ENCODE assay signal across 1 cellular context in the genomic region with DNA sequence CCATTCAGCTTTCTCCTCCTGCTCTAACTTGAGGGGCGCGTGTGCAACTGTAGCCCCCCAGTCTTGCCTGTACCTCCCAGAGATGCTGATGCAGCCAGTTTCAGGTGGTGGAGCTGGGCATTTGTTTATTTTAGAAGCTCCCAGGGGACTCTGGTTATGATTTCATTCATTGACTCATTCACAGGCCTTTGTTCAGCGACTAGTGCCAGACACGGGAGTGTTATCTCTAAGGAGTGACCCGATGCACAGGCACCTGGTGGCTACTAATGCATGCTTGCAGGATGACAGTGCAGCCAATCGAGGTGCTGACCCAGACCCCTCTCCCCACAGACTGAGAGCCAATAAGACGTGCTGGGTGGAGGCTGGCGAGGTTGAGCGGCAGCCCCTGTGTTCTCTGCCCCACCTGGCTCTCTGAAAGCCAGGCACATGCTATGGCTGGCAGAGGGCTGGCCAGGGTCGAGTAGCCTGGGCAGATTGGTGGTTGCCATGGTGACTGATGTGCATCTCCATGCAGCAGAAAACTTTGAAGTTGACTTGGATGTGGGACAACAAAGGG.
TF ChIP-seq lines count a peak whose summit lies in the region.

No MANE protein-coding gene starts in this region.

TF ChIP-seq in HepG2, 621 proteins besides CTCF, POLR2A, EP300 and RAD21:
- no peak for TF ChIP-seq SIX4 (CRISPR knock-in tag; IDR thresholded peaks at IDR 0.05)
- TF ChIP-seq RFX1 (IDR thresholded peaks at IDR 0.05), result 0 out of 2 replicates have a peak, but pooled peaks have one; percentile 14
